In genomic region chr22:24486501-24486921, GRCh38 we compare ENCODE assay signal across 10 cellular contexts. TPM values are rescaled to one million over a fixed set of nuclear protein-coding genes. Genes with fewer than 3 reads are reported as not detected.
DNase-seq lines count a peak whose midpoint lies in the region; ATAC-seq and TF ChIP-seq lines count a peak whose summit lies in the region.
"Had no signal": no experiment of that assay in that cellular context is flagged by ENCODE, and none has a peak within 500 bp of the region (broad histone marks: within the 10 kb centered on the region; RNA-seq: fewer than 3 reads in every experiment).

No MANE protein-coding gene starts in this region.

- H4K20me1 ChIP-seq in PC-3 (ENCODE audit: low read length) (no peaks in the 10 kb centered on the region), neural progenitor cell (ENCODE audit: low read depth) (no peaks in the 10 kb centered on the region)

- POLR2A ChIA-PET in PC-3 (lab: Charles Lee; ENCODE audit: unreplicated experiment): interaction anchor here (0.6 kb wide), 1 partner anchor 251 kb away, joined by 3 read pairs; no protein-coding TSS in a partner anchor

- no peaks in the 10 kb centered on the region for H3K27me3 ChIP-seq in PC-3 (ENCODE audit: low read length)
- H3K27me3 ChIP-seq in neural progenitor cell: peaks cover 6% of the 10 kb centered on the region

- H3K79me2 ChIP-seq in PC-3 (ENCODE audit: low read length) (no peaks in the 10 kb centered on the region), neural progenitor cell (ENCODE audit: low read depth) (no peaks in the 10 kb centered on the region)

- H3K9me3 ChIP-seq in PC-3 (ENCODE audit: low read length) (no peaks in the 10 kb centered on the region), neural progenitor cell (ENCODE audit: low read depth) (no peaks in the 10 kb centered on the region)

- BruUV-seq in PC-3 (replicated peaks; lab: Mats Ljungman, UMichigan): no TSS peak

- H3K9ac ChIP-seq in PC-3 (ENCODE audit: low read length) (no peak overlapping the region), neural progenitor cell (no peak overlapping the region)

- no peaks in the 10 kb centered on the region for H3F3A ChIP-seq in PC-3 (ENCODE audit: low read length, unreplicated experiment)
- H3F3A ChIP-seq in neural progenitor cell (ENCODE audit: low read depth): no peaks in the 10 kb centered on the region

- H3K4me3 ChIP-seq in PC-3 (ENCODE audit: low read length) (no peak overlapping the region), neural progenitor cell (no peak overlapping the region)

- CTCF ChIA-PET in activated naive CD4-positive, alpha-beta T cell treated with anti-CD3 and anti-CD28 coated beads for 36 hours (lab: Charles Lee): interaction anchor here (1.3 to 1.4 kb wide), 3 partner anchors 16 to 63 kb away, joined by 3 to 12 read pairs (median 5); partner anchors contain the start of gene ADORA2A
- CTCF ChIA-PET in PC-3 (lab: Charles Lee): no interaction called here

- peaks cover 20% of the 10 kb centered on the region for H3K4me1 Mint-ChIP-seq in activated naive CD4-positive, alpha-beta T cell treated with anti-CD3 and anti-CD28 coated beads for 36 hours (ENCODE audit: low read depth)
- H3K4me1 Mint-ChIP-seq in chondrocyte (ENCODE audit: low read depth) (peaks cover 48% of the 10 kb centered on the region), neural progenitor cell (peaks cover 4% of the 10 kb centered on the region)

- H3K27ac ChIP-seq in PC-3 (ENCODE audit: low read length): peak overlapping the region; percentile 37; the same call in 1 of the 2 replicates
- H3K27ac ChIP-seq in neural progenitor cell: no peak overlapping the region

- no peaks in the 10 kb centered on the region for H3K36me3 Mint-ChIP-seq in activated naive CD4-positive, alpha-beta T cell treated with anti-CD3 and anti-CD28 coated beads for 36 hours (ENCODE audit: low read depth)
- peaks cover 2% of the 10 kb centered on the region for H3K36me3 Mint-ChIP-seq in chondrocyte (ENCODE audit: low read depth)
- H3K36me3 Mint-ChIP-seq in neural progenitor cell: no peaks in the 10 kb centered on the region
- H3K36me3 Mint-ChIP-seq: CD8-positive, alpha-beta T cell had no signal

- H3K4me3 Mint-ChIP-seq in activated naive CD4-positive, alpha-beta T cell treated with anti-CD3 and anti-CD28 coated beads for 36 hours: no peak overlapping the region
- H3K4me3 Mint-ChIP-seq in chondrocyte (ENCODE audit: unreplicated experiment) (no peak overlapping the region), neural progenitor cell (no peak overlapping the region)
- H3K4me3 Mint-ChIP-seq: CD8-positive, alpha-beta T cell had no signal

- DNase-seq in activated naive CD4-positive, alpha-beta T cell treated with anti-CD3 and anti-CD28 coated beads for 36 hours: peak; percentile 49
- DNase-seq in activated naive CD4-positive, alpha-beta T cell treated with anti-CD3 and anti-CD28 coated beads, Interleukin-2, amount 50 U/mL, for 16 hours: no peak
- DNase-seq in PC-3 (peak; percentile 78), chondrocyte (ENCODE audit: low spot score) (no peak), neural progenitor cell (ENCODE audit: low spot score) (no peak), HT-29 (ENCODE audit: low spot score) (no peak), DMS53 (lab: John Stamatoyannopoulos, UW) (no peak)
- peak; percentile 50 for DNase-seq in stimulated activated CD8-positive, alpha-beta memory T cell treated with anti-CD3 and anti-CD28 coated beads, Interleukin-4, amount 100 ng/mL, for 48 hours
- DNase-seq: CD8-positive, alpha-beta T cell; NK-92 treated with Interleukin-12 subunit alpha and Interleukin-12 subunit beta, amount 100 ng/mL, for 24 hours had no signal

- H3K4me2 ChIP-seq in PC-3 (ENCODE audit: low read length) (peak overlapping the region; percentile 35), neural progenitor cell (no peak overlapping the region)

- TF ChIP-seq CTCF in PC-3 (conservative IDR thresholded peaks at IDR 0.05; ENCODE audit: low read depth, low read length) (no peak), chondrocyte (IDR thresholded peaks at IDR 0.05) (no peak), neural progenitor cell (IDR thresholded peaks at IDR 0.05) (no peak)

- H3K4me1 ChIP-seq in PC-3 (ENCODE audit: insufficient read depth, low read length) (peaks cover 20% of the 10 kb centered on the region), neural progenitor cell (no peaks in the 10 kb centered on the region)

- H3K27me3 Mint-ChIP-seq in activated naive CD4-positive, alpha-beta T cell treated with anti-CD3 and anti-CD28 coated beads for 36 hours (ENCODE audit: low read depth): no peaks in the 10 kb centered on the region
- no peaks in the 10 kb centered on the region for H3K27me3 Mint-ChIP-seq in chondrocyte (ENCODE audit: low read depth)
- peaks cover 3% of the 10 kb centered on the region for H3K27me3 Mint-ChIP-seq in neural progenitor cell (ENCODE audit: insufficient read depth, low read depth)

- no peak overlapping the region for H3K27ac Mint-ChIP-seq in activated naive CD4-positive, alpha-beta T cell treated with anti-CD3 and anti-CD28 coated beads for 36 hours
- H3K27ac Mint-ChIP-seq in chondrocyte (ENCODE audit: unreplicated experiment): peak overlapping the region; percentile 34
- H3K27ac Mint-ChIP-seq in neural progenitor cell: no peak overlapping the region
- H3K27ac Mint-ChIP-seq: CD8-positive, alpha-beta T cell had no signal

- H3K9me3 Mint-ChIP-seq in activated naive CD4-positive, alpha-beta T cell treated with anti-CD3 and anti-CD28 coated beads for 36 hours: no peaks in the 10 kb centered on the region
- H3K9me3 Mint-ChIP-seq in chondrocyte (ENCODE audit: low read depth): peaks cover 5% of the 10 kb centered on the region
- no peaks in the 10 kb centered on the region for H3K9me3 Mint-ChIP-seq in neural progenitor cell
- H3K9me3 Mint-ChIP-seq: CD8-positive, alpha-beta T cell had no signal

- peak; percentile 88 for ATAC-seq in PC-3
- ATAC-seq: CD8-positive, alpha-beta T cell had no signal

- no peaks in the 10 kb centered on the region for H3K36me3 ChIP-seq in PC-3 (ENCODE audit: low read depth, low read length)
- H3K36me3 ChIP-seq in neural progenitor cell: no peaks in the 10 kb centered on the region

- no peaks in the 10 kb centered on the region for H3K9me2 ChIP-seq in PC-3 (replicated peaks; ENCODE audit: low read length)

- intact Hi-C loops in activated naive CD4-positive, alpha-beta T cell treated with anti-CD3 and anti-CD28 coated beads for 36 hours (cut with micrococcal nuclease): loop anchor here (1.0 kb wide), 1 partner anchor 52 kb away; no protein-coding TSS in a partner anchor
- intact Hi-C loops in PC-3 (cut with micrococcal nuclease): no loop called here

- H2AFZ ChIP-seq in PC-3 (ENCODE audit: low read length) (no peak overlapping the region), neural progenitor cell (replicated peaks) (no peak overlapping the region)

RNA-seq across cellular contexts. Expression of gene UPB1, which starts 8.6 kb away (rescaled TPM):
- under 1 TPM in 1 of 2 experiments, not detected in 1; 0.10 TPM for total RNA-seq in activated naive CD4-positive, alpha-beta T cell treated with anti-CD3 and anti-CD28 coated beads for 36 hours
- total RNA-seq in PC-3 (2014; rRNA removed) (0.29 TPM in 1 of 2 replicates, not detected in the other), chondrocyte (0.15 to 0.31 TPM (median 0.18 TPM) in 3 replicates), neural progenitor cell (ENCODE audit: low replicate concordance) (0.12 and 0.17 TPM in 2 replicates)
- not detected in 2 replicates for total RNA-seq in HT-29 (2014; rRNA removed; shearing (Covaris generic))

RNA-seq across cellular contexts. Expression of gene ADORA2A, which starts 59.1 kb away (rescaled TPM):
- 10 to 100 TPM; 37.6 to 38.0 TPM for total RNA-seq in activated naive CD4-positive, alpha-beta T cell treated with anti-CD3 and anti-CD28 coated beads for 36 hours
- total RNA-seq in PC-3 (2014; rRNA removed) (0.92 and 1.7 TPM in 2 replicates), chondrocyte (2.3 to 3.6 TPM (median 2.4 TPM) in 3 replicates), neural progenitor cell (ENCODE audit: low replicate concordance) (0.51 and 5.8 TPM in 2 replicates)
- 0.36 and 0.44 TPM in 2 replicates for total RNA-seq in HT-29 (2014; rRNA removed; shearing (Covaris generic))

Comparison
In these comparisons a context has a peak if more than half of its experiments do, and no peak if none do; other contexts are left out.
1. DNase-seq: peak in activated naive CD4-positive, alpha-beta T cell treated with anti-CD3 and anti-CD28 coated beads for 36 hours (single experiment), PC-3 (single experiment) and stimulated activated CD8-positive, alpha-beta memory T cell treated with anti-CD3 and anti-CD28 coated beads, Interleukin-4, amount 100 ng/mL, for 48 hours (single experiment); none in activated naive CD4-positive, alpha-beta T cell treated with anti-CD3 and anti-CD28 coated beads, Interleukin-2, amount 50 U/mL, for 16 hours (single experiment), chondrocyte (single experiment), neural progenitor cell (single experiment), HT-29 (single experiment) and DMS53 (single experiment).